Comparison of ENCODE assay signal across 1 cellular context in genomic region chr10:84574101-84574500, GRCh38.
TF ChIP-seq lines count a peak whose summit lies in the region.

No MANE protein-coding gene starts in this region.

TF ChIP-seq in HepG2, 621 proteins besides CTCF, POLR2A, EP300 and RAD21 (continued from another document):
- TF ChIP-seq DZIP1 (CRISPR knock-in tag; IDR thresholded peaks at IDR 0.05): no peak
- TF ChIP-seq RARG (CRISPR knock-in tag; IDR thresholded peaks at IDR 0.05; ENCODE audit: low read depth): no peak
